Comparison of ENCODE assay signal across 12 cellular contexts in genomic region chr2:151315381-151315903, GRCh38. TPM values are rescaled to one million over a fixed set of nuclear protein-coding genes. Genes with fewer than 3 reads are reported as not detected.
A peak's percentile ranks its signal among the peaks of the same experiment; 100 is the strongest.
DNase-seq lines count a peak whose midpoint lies in the region; ATAC-seq lines count a peak whose summit lies in the region.
"Had no signal": no experiment of that assay in that cellular context is flagged by ENCODE, and none has a peak within 500 bp of the region (broad histone marks: within the 10 kb centered on the region; RNA-seq: fewer than 3 reads in every experiment).

No MANE protein-coding gene starts in this region.

- ATAC-seq in Right ventricle myocardium inferior (peak; percentile 86), HG03159 (IDR thresholded peaks at IDR 0.05; ENCODE audit: unreplicated experiment) (no peak), GM18873 (IDR thresholded peaks at IDR 0.05; ENCODE audit: low FRiP score, unreplicated experiment) (no peak), GM21360 (IDR thresholded peaks at IDR 0.05; ENCODE audit: unreplicated experiment) (no peak)

- intact Hi-C loops in Right ventricle myocardium inferior (cut with DNase I), result no loop called here
- intact Hi-C loops in cardiac septum (cut with DNase I), result no loop called here

- DNase-seq in Right ventricle myocardium inferior (ENCODE audit: missing footprints), result peak; percentile 54
- DNase-seq in cardiac septum (ENCODE audit: low spot score), result no peak
- DNase-seq in fibroblast of gingiva (ENCODE audit: low read depth), result peak; percentile 65
- peak; percentile 78 for DNase-seq in myocyte (ENCODE audit: low read depth)
- no peak for DNase-seq in stimulated activated CD8-positive, alpha-beta memory T cell treated with anti-CD3 and anti-CD28 coated beads, Interleukin-4, amount 100 ng/mL, for 48 hours
- DNase-seq: activated naive CD4-positive, alpha-beta T cell; MV-4-11; OCI-M1; upper lobe of left lung had no signal

RNA-seq across cellular contexts. Expression of gene NMI, which starts 26.0 kb away (rescaled TPM):
- 4.5 TPM for total RNA-seq in Right ventricle myocardium inferior
- 3.1 TPM for total RNA-seq in cardiac septum
- total RNA-seq in myocyte, result 5.9 and 6.2 TPM in 2 replicates
- polyA plus RNA-seq in myocyte (2012), result 6.5 TPM

RNA-seq across cellular contexts. Expression of gene TNFAIP6, which starts 42.0 kb away (rescaled TPM):
- total RNA-seq in Right ventricle myocardium inferior (2.9 TPM), cardiac septum (4.9 TPM), myocyte (8.8 and 10.6 TPM in 2 replicates)
- 14.5 TPM for polyA plus RNA-seq in myocyte (2012)

RNA-seq across cellular contexts. Expression of gene RBM43, which starts 53.8 kb away (rescaled TPM):
- total RNA-seq in Right ventricle myocardium inferior (2.1 TPM), cardiac septum (1.5 TPM), myocyte (4.8 and 8.3 TPM in 2 replicates)
- polyA plus RNA-seq in myocyte (2012), result 6.2 TPM

Comparison
In these comparisons a context has a peak if more than half of its experiments do, and no peak if none do; other contexts are left out.
1. DNase-seq: peak in Right ventricle myocardium inferior (single experiment), fibroblast of gingiva (single experiment) and myocyte (single experiment); none in cardiac septum (single experiment) and stimulated activated CD8-positive, alpha-beta memory T cell treated with anti-CD3 and anti-CD28 coated beads, Interleukin-4, amount 100 ng/mL, for 48 hours (single experiment).